ENCODE assay signal across 15 cellular contexts in the genomic region with DNA sequence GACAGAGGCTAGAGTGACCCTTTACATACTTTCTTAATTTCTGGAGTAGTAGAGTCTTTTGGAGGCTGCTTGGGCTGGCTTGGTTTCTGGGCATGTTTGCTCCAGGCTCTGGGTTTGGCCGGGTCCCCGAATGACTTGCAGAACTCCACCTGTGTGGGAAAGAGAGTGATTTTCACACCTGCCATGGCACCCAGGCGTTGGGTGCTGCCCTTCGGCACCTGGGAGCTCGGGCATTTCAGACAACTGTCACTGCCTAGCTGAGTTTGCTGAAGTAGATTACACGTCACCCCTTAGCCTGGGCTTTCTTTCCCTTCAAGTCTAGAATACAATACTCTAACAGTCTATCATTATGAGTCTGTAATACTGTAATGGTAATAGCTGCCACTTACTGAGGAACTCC. TPM values are rescaled to one million over a fixed set of nuclear protein-coding genes. Genes with fewer than 3 reads are reported as not detected.
A peak's percentile ranks its signal among the peaks of the same experiment; 100 is the strongest.
DNase-seq lines count a peak whose midpoint lies in the region; ATAC-seq lines count a peak whose summit lies in the region.
"Had no signal": no experiment of that assay in that cellular context is flagged by ENCODE, and none has a peak within 500 bp of the region (broad histone marks: within the 10 kb centered on the region; RNA-seq: fewer than 3 reads in every experiment).

No MANE protein-coding gene starts in this region.

- DNase-seq in activated CD4-positive, alpha-beta T cell treated with anti-CD3 and anti-CD28 coated beads, Interleukin-2, amount 10 ng/mL, durations not matched to agents 24 days and 14 days: no peak
- no peak for DNase-seq in activated CD4-positive, alpha-beta T cell treated with anti-CD3 and anti-CD28 coated beads for 4 hours
- DNase-seq in activated naive CD4-positive, alpha-beta T cell treated with anti-CD3 and anti-CD28 coated beads for 36 hours: no peak
- no peak for DNase-seq in activated naive CD4-positive, alpha-beta T cell (lab: John Stamatoyannopoulos, UW)
- no peak for DNase-seq in activated T-helper 2 cell treated with anti-CD3 and anti-CD28 coated beads, Interferon-gamma antibody, Interleukin-2, Interleukin-4, amounts not matched to agents 10 μg/mL and 5 μg/mL and 100 μg/mL, durations not matched to agents 14 hours and 24 hours and 36 hours (ENCODE audit: low spot score)
- DNase-seq in stimulated activated effector memory CD8-positive, alpha-beta T cell treated with anti-CD3 and anti-CD28 coated beads, Interleukin-12 subunit alpha, Interleukin-12 subunit beta, amount 100 ng/mL, for 72 hours (ENCODE audit: low spot score in 2 of 2): no peak
- no peak for DNase-seq in anterior cingulate cortex (lab: John Stamatoyannopoulos, UW)
- DNase-seq: CD8-positive, alpha-beta T cell; COR-L47; DND-41; GDM1; HCEC 1CT; HFFc6 had no signal

- no peak overlapping the region for H3K4me3 Mint-ChIP-seq in activated CD4-positive, alpha-beta T cell treated with anti-CD3 and anti-CD28 coated beads, Interleukin-2, amount 10 ng/mL, durations not matched to agents 24 days and 14 days
- no peak overlapping the region for H3K4me3 Mint-ChIP-seq in activated naive CD4-positive, alpha-beta T cell treated with anti-CD3 and anti-CD28 coated beads for 36 hours
- H3K4me3 Mint-ChIP-seq in activated T-helper 2 cell treated with anti-CD3 and anti-CD28 coated beads, Interferon-gamma antibody, Interleukin-2, Interleukin-4, amounts not matched to agents 10 μg/mL and 5 μg/mL and 100 μg/mL, durations not matched to agents 14 hours and 24 hours and 36 hours (ENCODE audit: low read depth): no peak overlapping the region
- H3K4me3 Mint-ChIP-seq in stimulated activated effector memory CD8-positive, alpha-beta T cell treated with anti-CD3 and anti-CD28 coated beads, Interleukin-12 subunit alpha, Interleukin-12 subunit beta, amount 100 ng/mL, for 72 hours: no peak overlapping the region
- H3K4me3 Mint-ChIP-seq: CD14-positive monocyte; CD8-positive, alpha-beta T cell; HFFc6 had no signal

- peak overlapping the region; percentile 80 for H3K27ac Mint-ChIP-seq in activated CD4-positive, alpha-beta T cell treated with anti-CD3 and anti-CD28 coated beads, Interleukin-2, amount 10 ng/mL, durations not matched to agents 24 days and 14 days
- H3K27ac Mint-ChIP-seq in activated naive CD4-positive, alpha-beta T cell treated with anti-CD3 and anti-CD28 coated beads for 36 hours: peak overlapping the region; percentile 87
- peak overlapping the region; percentile 75 for H3K27ac Mint-ChIP-seq in activated T-helper 2 cell treated with anti-CD3 and anti-CD28 coated beads, Interferon-gamma antibody, Interleukin-2, Interleukin-4, amounts not matched to agents 10 μg/mL and 5 μg/mL and 100 μg/mL, durations not matched to agents 14 hours and 24 hours and 36 hours
- peak overlapping the region; percentile 99 for H3K27ac Mint-ChIP-seq in stimulated activated effector memory CD8-positive, alpha-beta T cell treated with anti-CD3 and anti-CD28 coated beads, Interleukin-12 subunit alpha, Interleukin-12 subunit beta, amount 100 ng/mL, for 72 hours
- H3K27ac Mint-ChIP-seq: CD8-positive, alpha-beta T cell; HFFc6 had no signal

- H3K9me3 Mint-ChIP-seq in activated CD4-positive, alpha-beta T cell treated with anti-CD3 and anti-CD28 coated beads, Interleukin-2, amount 10 ng/mL, durations not matched to agents 24 days and 14 days: no peaks in the 10 kb centered on the region
- H3K9me3 Mint-ChIP-seq in activated naive CD4-positive, alpha-beta T cell treated with anti-CD3 and anti-CD28 coated beads for 36 hours: peaks cover 1% of the 10 kb centered on the region
- no peaks in the 10 kb centered on the region for H3K9me3 Mint-ChIP-seq in activated T-helper 2 cell treated with anti-CD3 and anti-CD28 coated beads, Interferon-gamma antibody, Interleukin-2, Interleukin-4, amounts not matched to agents 10 μg/mL and 5 μg/mL and 100 μg/mL, durations not matched to agents 14 hours and 24 hours and 36 hours
- H3K9me3 Mint-ChIP-seq in stimulated activated effector memory CD8-positive, alpha-beta T cell treated with anti-CD3 and anti-CD28 coated beads, Interleukin-12 subunit alpha, Interleukin-12 subunit beta, amount 100 ng/mL, for 72 hours: no peaks in the 10 kb centered on the region
- H3K9me3 Mint-ChIP-seq: CD14-positive monocyte; CD8-positive, alpha-beta T cell; HFFc6 had no signal

- H3K4me1 Mint-ChIP-seq in activated CD4-positive, alpha-beta T cell treated with anti-CD3 and anti-CD28 coated beads, Interleukin-2, amount 10 ng/mL, durations not matched to agents 24 days and 14 days: peaks cover 35% of the 10 kb centered on the region
- peaks cover 43% of the 10 kb centered on the region for H3K4me1 Mint-ChIP-seq in activated naive CD4-positive, alpha-beta T cell treated with anti-CD3 and anti-CD28 coated beads for 36 hours (ENCODE audit: low read depth)
- peaks cover 34% of the 10 kb centered on the region for H3K4me1 Mint-ChIP-seq in activated T-helper 2 cell treated with anti-CD3 and anti-CD28 coated beads, Interferon-gamma antibody, Interleukin-2, Interleukin-4, amounts not matched to agents 10 μg/mL and 5 μg/mL and 100 μg/mL, durations not matched to agents 14 hours and 24 hours and 36 hours (ENCODE audit: low read depth)
- H3K4me1 Mint-ChIP-seq in stimulated activated effector memory CD8-positive, alpha-beta T cell treated with anti-CD3 and anti-CD28 coated beads, Interleukin-12 subunit alpha, Interleukin-12 subunit beta, amount 100 ng/mL, for 72 hours: peaks cover 46% of the 10 kb centered on the region

- peaks cover 71% of the 10 kb centered on the region for H3K36me3 Mint-ChIP-seq in activated CD4-positive, alpha-beta T cell treated with anti-CD3 and anti-CD28 coated beads, Interleukin-2, amount 10 ng/mL, durations not matched to agents 24 days and 14 days (ENCODE audit: low read depth)
- peaks cover 62% of the 10 kb centered on the region for H3K36me3 Mint-ChIP-seq in activated naive CD4-positive, alpha-beta T cell treated with anti-CD3 and anti-CD28 coated beads for 36 hours (ENCODE audit: low read depth)
- H3K36me3 Mint-ChIP-seq in activated T-helper 2 cell treated with anti-CD3 and anti-CD28 coated beads, Interferon-gamma antibody, Interleukin-2, Interleukin-4, amounts not matched to agents 10 μg/mL and 5 μg/mL and 100 μg/mL, durations not matched to agents 14 hours and 24 hours and 36 hours (ENCODE audit: low read depth): peaks cover 81% of the 10 kb centered on the region
- H3K36me3 Mint-ChIP-seq in stimulated activated effector memory CD8-positive, alpha-beta T cell treated with anti-CD3 and anti-CD28 coated beads, Interleukin-12 subunit alpha, Interleukin-12 subunit beta, amount 100 ng/mL, for 72 hours: peaks cover 96% of the 10 kb centered on the region

- H3K27me3 Mint-ChIP-seq in activated CD4-positive, alpha-beta T cell treated with anti-CD3 and anti-CD28 coated beads, Interleukin-2, amount 10 ng/mL, durations not matched to agents 24 days and 14 days: no peaks in the 10 kb centered on the region
- H3K27me3 Mint-ChIP-seq in activated naive CD4-positive, alpha-beta T cell treated with anti-CD3 and anti-CD28 coated beads for 36 hours (ENCODE audit: low read depth): no peaks in the 10 kb centered on the region
- no peaks in the 10 kb centered on the region for H3K27me3 Mint-ChIP-seq in activated T-helper 2 cell treated with anti-CD3 and anti-CD28 coated beads, Interferon-gamma antibody, Interleukin-2, Interleukin-4, amounts not matched to agents 10 μg/mL and 5 μg/mL and 100 μg/mL, durations not matched to agents 14 hours and 24 hours and 36 hours (ENCODE audit: low read depth)

- ATAC-seq in stimulated activated effector memory CD8-positive, alpha-beta T cell treated with anti-CD3 and anti-CD28 coated beads, Interleukin-12 subunit alpha, Interleukin-12 subunit beta, amount 100 ng/mL, for 72 hours: no peak
- ATAC-seq in GM18517 (IDR thresholded peaks at IDR 0.05; ENCODE audit: unreplicated experiment): no peak
- ATAC-seq: CD8-positive, alpha-beta T cell had no signal

- CTCF ChIA-PET in activated naive CD4-positive, alpha-beta T cell treated with anti-CD3 and anti-CD28 coated beads for 36 hours (lab: Charles Lee): no interaction called here

- intact Hi-C loops in activated CD4-positive, alpha-beta T cell treated with anti-CD3 and anti-CD28 coated beads, Interleukin-2, amount 10 ng/mL, durations not matched to agents 24 days and 14 days (cut with micrococcal nuclease): no loop called here
- intact Hi-C loops in activated naive CD4-positive, alpha-beta T cell treated with anti-CD3 and anti-CD28 coated beads for 36 hours (cut with micrococcal nuclease): loop anchor here (5.0 to 10.0 kb wide), 4 partner anchors 603 to 975 kb away; partner anchors contain the start of genes PLBD2 and TPCN1
- intact Hi-C loops in activated T-helper 2 cell treated with anti-CD3 and anti-CD28 coated beads, Interferon-gamma antibody, Interleukin-2, Interleukin-4, amounts not matched to agents 10 μg/mL and 5 μg/mL and 100 μg/mL, durations not matched to agents 14 hours and 24 hours and 36 hours (cut with micrococcal nuclease): loop anchor here (10.0 kb wide), 2 partner anchors 625 to 755 kb away; partner anchors contain the start of gene SLC8B1

RNA-seq across cellular contexts. Expression of gene RBM19, which starts 6.1 kb away (rescaled TPM):
- 102 and 105 TPM in 2 replicates for total RNA-seq in activated CD4-positive, alpha-beta T cell treated with anti-CD3 and anti-CD28 coated beads, Interleukin-2, amount 10 ng/mL, durations not matched to agents 24 days and 14 days
- total RNA-seq in activated naive CD4-positive, alpha-beta T cell treated with anti-CD3 and anti-CD28 coated beads for 36 hours: 10 to 100 TPM; 89.0 to 96.2 TPM
- 89.6 and 96.8 TPM in 2 replicates for total RNA-seq in activated T-helper 2 cell treated with anti-CD3 and anti-CD28 coated beads, Interferon-gamma antibody, Interleukin-2, Interleukin-4, amounts not matched to agents 10 μg/mL and 5 μg/mL and 100 μg/mL, durations not matched to agents 14 hours and 24 hours and 36 hours
